Comparison of ENCODE assay signal across 1 cellular context in the genomic region with DNA sequence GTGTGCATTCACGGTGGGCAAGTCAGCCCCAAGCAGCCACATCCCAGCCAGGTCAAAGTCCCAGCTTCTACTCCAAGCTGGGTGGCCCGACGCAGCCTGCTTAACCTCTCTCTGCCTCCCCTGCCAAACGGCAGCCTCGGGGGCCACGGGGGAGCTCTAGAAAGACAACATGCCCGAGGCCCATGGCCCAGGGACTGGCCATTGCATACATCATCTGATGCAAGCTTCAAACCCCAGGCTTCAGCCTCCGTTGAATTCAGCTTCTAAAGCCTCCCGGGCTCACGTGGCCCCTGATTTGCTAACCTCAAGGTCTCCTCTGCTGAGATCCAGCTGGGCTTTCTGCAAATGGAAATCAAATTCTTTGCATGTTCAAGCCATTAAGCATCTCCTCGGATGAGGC.
TF ChIP-seq lines count a peak whose summit lies in the region.

No MANE protein-coding gene starts in this region.

TF ChIP-seq in WTC11, 78 proteins besides CTCF, POLR2A, EP300 and RAD21 (continued from another document):
- TF ChIP-seq, protein P1, sequence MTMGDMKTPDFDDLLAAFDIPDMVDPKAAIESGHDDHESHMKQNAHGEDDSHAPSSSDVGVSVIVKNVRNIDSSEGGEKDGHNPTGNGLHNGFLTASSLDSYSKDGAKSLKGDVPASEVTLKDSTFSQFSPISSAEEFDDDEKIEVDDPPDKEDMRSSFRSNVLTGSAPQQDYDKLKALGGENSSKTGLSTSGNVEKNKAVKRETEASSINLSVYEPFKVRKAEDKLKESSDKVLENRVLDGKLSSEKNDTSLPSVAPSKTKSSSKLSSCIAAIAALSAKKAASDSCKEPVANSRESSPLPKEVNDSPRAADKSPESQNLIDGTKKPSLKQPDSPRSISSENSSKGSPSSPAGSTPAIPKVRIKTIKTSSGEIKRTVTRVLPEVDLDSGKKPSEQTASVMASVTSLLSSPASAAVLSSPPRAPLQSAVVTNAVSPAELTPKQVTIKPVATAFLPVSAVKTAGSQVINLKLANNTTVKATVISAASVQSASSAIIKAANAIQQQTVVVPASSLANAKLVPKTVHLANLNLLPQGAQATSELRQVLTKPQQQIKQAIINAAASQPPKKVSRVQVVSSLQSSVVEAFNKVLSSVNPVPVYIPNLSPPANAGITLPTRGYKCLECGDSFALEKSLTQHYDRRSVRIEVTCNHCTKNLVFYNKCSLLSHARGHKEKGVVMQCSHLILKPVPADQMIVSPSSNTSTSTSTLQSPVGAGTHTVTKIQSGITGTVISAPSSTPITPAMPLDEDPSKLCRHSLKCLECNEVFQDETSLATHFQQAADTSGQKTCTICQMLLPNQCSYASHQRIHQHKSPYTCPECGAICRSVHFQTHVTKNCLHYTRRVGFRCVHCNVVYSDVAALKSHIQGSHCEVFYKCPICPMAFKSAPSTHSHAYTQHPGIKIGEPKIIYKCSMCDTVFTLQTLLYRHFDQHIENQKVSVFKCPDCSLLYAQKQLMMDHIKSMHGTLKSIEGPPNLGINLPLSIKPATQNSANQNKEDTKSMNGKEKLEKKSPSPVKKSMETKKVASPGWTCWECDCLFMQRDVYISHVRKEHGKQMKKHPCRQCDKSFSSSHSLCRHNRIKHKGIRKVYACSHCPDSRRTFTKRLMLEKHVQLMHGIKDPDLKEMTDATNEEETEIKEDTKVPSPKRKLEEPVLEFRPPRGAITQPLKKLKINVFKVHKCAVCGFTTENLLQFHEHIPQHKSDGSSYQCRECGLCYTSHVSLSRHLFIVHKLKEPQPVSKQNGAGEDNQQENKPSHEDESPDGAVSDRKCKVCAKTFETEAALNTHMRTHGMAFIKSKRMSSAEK (CRISPR knock-in tag; IDR thresholded peaks at IDR 0.05; ENCODE audit: borderline replicate concordance): no peak
- no peak for TF ChIP-seq FOXP1 (CRISPR knock-in tag; IDR thresholded peaks at IDR 0.05; ENCODE audit: borderline replicate concordance)
- TF ChIP-seq, protein P2, sequence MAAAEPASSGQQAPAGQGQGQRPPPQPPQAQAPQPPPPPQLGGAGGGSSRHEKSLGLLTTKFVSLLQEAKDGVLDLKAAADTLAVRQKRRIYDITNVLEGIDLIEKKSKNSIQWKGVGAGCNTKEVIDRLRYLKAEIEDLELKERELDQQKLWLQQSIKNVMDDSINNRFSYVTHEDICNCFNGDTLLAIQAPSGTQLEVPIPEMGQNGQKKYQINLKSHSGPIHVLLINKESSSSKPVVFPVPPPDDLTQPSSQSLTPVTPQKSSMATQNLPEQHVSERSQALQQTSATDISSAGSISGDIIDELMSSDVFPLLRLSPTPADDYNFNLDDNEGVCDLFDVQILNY (CRISPR knock-in tag; IDR thresholded peaks at IDR 0.05): no peak
- TF ChIP-seq ZNF416 (CRISPR knock-in tag; IDR thresholded peaks at IDR 0.05): no peak
- no peak for TF ChIP-seq ZNF317 (CRISPR knock-in tag; IDR thresholded peaks at IDR 0.05; ENCODE audit: borderline replicate concordance, low read depth)
